ENCODE assay signal across 9 cellular contexts in the genomic region with DNA sequence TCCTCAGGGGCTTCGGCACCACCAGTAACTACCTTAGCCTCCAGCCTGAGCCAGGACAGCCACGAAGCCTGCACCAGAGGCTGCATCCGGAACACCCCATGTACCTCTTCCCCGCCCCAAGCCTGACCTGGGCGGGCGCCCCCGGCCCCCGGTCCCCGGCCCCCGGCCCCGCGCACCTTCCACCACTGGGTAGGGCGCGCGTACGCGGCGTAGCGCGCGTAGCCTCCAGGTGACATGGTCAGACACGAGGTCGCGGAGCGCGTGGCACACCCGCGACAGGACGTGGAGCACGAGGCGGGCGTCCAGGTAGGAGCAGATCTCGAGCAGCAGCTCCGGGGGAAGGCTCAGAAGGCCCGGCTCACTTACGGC. TPM values are rescaled to one million over a fixed set of nuclear protein-coding genes. Genes with fewer than 3 reads are reported as not detected.
DNase-seq lines count a peak whose midpoint lies in the region; ATAC-seq and TF ChIP-seq lines count a peak whose summit lies in the region.
"Had no signal": no experiment of that assay in that cellular context is flagged by ENCODE, and none has a peak within 500 bp of the region (broad histone marks: within the 10 kb centered on the region; RNA-seq: fewer than 3 reads in every experiment).

No MANE protein-coding gene starts in this region.

- H3K4me2 ChIP-seq in DOHH2 (ENCODE audit: low read length) (peak overlapping the region; percentile 94), SU-DHL-6 (ENCODE audit: low read depth, low read length, poor library complexity, severe bottlenecking) (peak overlapping the region; percentile 72)

- POLR2A ChIA-PET in HEK293 (lab: Yijun Ruan, JAX): interaction anchor here (0.7 to 2.7 kb wide), 10 partner anchors 10 to 195 kb away, joined by 3 to 19 read pairs (median 4); a partner anchor contains a TSS

- H3K36me3 ChIP-seq in DOHH2 (ENCODE audit: control insufficient read depth, low read length) (peaks cover 18% of the 10 kb centered on the region), HEK293 (ENCODE audit: control insufficient read depth in 2 of 2, insufficient read depth in 1 of 2, low read length in 2 of 2) (peaks cover 12 to 46% of the 10 kb centered on the region in 2 experiments), SU-DHL-6 (ENCODE audit: low read length) (no peaks in the 10 kb centered on the region), psoas muscle (ENCODE audit: insufficient read depth in 1 of 2, low read depth in 1 of 2) (peaks cover 4 to 31% of the 10 kb centered on the region in 2 donors)

- ATAC-seq in psoas muscle: peak; percentile 9 to 28 (median 18)

- H3K9me2 ChIP-seq in DOHH2 (replicated peaks; ENCODE audit: control insufficient read depth, low read length) (no peaks in the 10 kb centered on the region), SU-DHL-6 (replicated peaks; ENCODE audit: insufficient read depth, low read length) (no peaks in the 10 kb centered on the region)

- CTCF ChIA-PET in HEK293 (lab: Yijun Ruan, JAX): interaction anchor here (0.6 to 1.9 kb wide), 4 partner anchors 61 to 110 kb away, joined by 3 to 4 read pairs (median 4); a partner anchor contains a TSS

- H3K4me1 ChIP-seq in DOHH2 (ENCODE audit: control insufficient read depth, low read length): peaks cover 31% of the 10 kb centered on the region
- no peaks in the 10 kb centered on the region for H3K4me1 ChIP-seq in HEK293 (ENCODE audit: control insufficient read depth, insufficient read depth, low read length)
- H3K4me1 ChIP-seq in psoas muscle: peaks cover 10% of the 10 kb centered on the region

- no peaks in the 10 kb centered on the region for H3K27me3 ChIP-seq in DOHH2 (ENCODE audit: control insufficient read depth, low read length)
- no peaks in the 10 kb centered on the region for H3K27me3 ChIP-seq in SU-DHL-6 (ENCODE audit: low read length)
- no peaks in the 10 kb centered on the region for H3K27me3 ChIP-seq in psoas muscle (ENCODE audit: insufficient read depth in 3 of 3, low read length in 2 of 3)

- H2AFZ ChIP-seq in SU-DHL-6 (ENCODE audit: low read depth, low read length, severe bottlenecking): peak overlapping the region; percentile 55

- no peak overlapping the region for H3K27ac ChIP-seq in DOHH2 (ENCODE audit: low read depth, low read length)
- no peak overlapping the region; the same call in 1 of the 2 replicates for H3K27ac ChIP-seq in HEK293 (ENCODE audit: extremely low read depth, low read depth, low read length)
- H3K27ac ChIP-seq in SU-DHL-6 (ENCODE audit: low read depth, low read length): no peak overlapping the region
- H3K27ac ChIP-seq in psoas muscle: peak overlapping the region; percentile 88

- H3K9me3 ChIP-seq in DOHH2 (ENCODE audit: control insufficient read depth, insufficient read depth, low read length) (no peaks in the 10 kb centered on the region), HEK293 (ENCODE audit: control insufficient read depth, insufficient read depth, low read depth, low read length) (no peaks in the 10 kb centered on the region), SU-DHL-6 (ENCODE audit: insufficient read depth, low read length) (no peaks in the 10 kb centered on the region), psoas muscle (no peaks in the 10 kb centered on the region)

- DNase-seq in fibroblast of villous mesenchyme (ENCODE audit: low read depth) (no peak), psoas muscle (no peak), NCI-H2227 treated with DMSO at 0.1 percent for 48 hours (lab: John Stamatoyannopoulos, UW) (no peak), NCI-H82 (lab: John Stamatoyannopoulos, UW) (no peak), NCI-H187 (lab: John Stamatoyannopoulos, UW) (no peak)

- H3K4me3 ChIP-seq in DOHH2 (ENCODE audit: low read length) (peak overlapping the region; percentile 86), HEK293 (ENCODE audit: low read depth, low read length) (peak overlapping the region; percentile 84), SU-DHL-6 (ENCODE audit: insufficient read depth, low read length, poor library complexity, severe bottlenecking) (peak overlapping the region; percentile 57), fibroblast of villous mesenchyme (ENCODE audit: low read depth, low read length) (peak overlapping the region; percentile 82), psoas muscle (peak overlapping the region; percentile 93)

- WGBS in psoas muscle, 3 donors: 2 to 3% (median 3%) methylated on average over 26 to 36 of the region's 36 CpGs

- TF ChIP-seq CTCF in DOHH2 (IDR thresholded peaks at IDR 0.05; ENCODE audit: low read depth, low read length, poor library complexity, severe bottlenecking) (no peak), HEK293 (tag by site-specific recombination; IDR thresholded peaks at IDR 0.05) (no peak), SU-DHL-6 (IDR thresholded peaks at IDR 0.05; ENCODE audit: insufficient read depth, low read length, poor library complexity, severe bottlenecking) (no peak), fibroblast of villous mesenchyme (IDR thresholded peaks at IDR 0.05; ENCODE audit: insufficient read depth, low read depth, low read length) (no peak), psoas muscle (IDR thresholded peaks at IDR 0.05) (no peak)

- H4K20me1 ChIP-seq in DOHH2 (ENCODE audit: control insufficient read depth, insufficient read depth, low read depth, low read length) (no peaks in the 10 kb centered on the region), SU-DHL-6 (ENCODE audit: low read depth, low read length) (no peaks in the 10 kb centered on the region)

- H3K79me2 ChIP-seq in DOHH2 (ENCODE audit: control insufficient read depth, low read length) (peaks cover 4% of the 10 kb centered on the region), SU-DHL-6 (ENCODE audit: insufficient read depth, low read length) (no peaks in the 10 kb centered on the region)

- peak overlapping the region; percentile 57 for H3K9ac ChIP-seq in SU-DHL-6 (ENCODE audit: low read length)

- intact Hi-C loops in psoas muscle (cut with DNase I): no loop called here

- H3F3A ChIP-seq in DOHH2 (ENCODE audit: control insufficient read depth, insufficient read depth) (peaks cover 24% of the 10 kb centered on the region), SU-DHL-6 (ENCODE audit: insufficient read depth) (peaks cover 24% of the 10 kb centered on the region)

TF ChIP-seq in HEK293, 187 proteins besides CTCF, POLR2A, EP300 and RAD21:
- TF ChIP-seq HOXA7 (CRISPR knock-in tag; IDR thresholded peaks at IDR 0.05; ENCODE audit: borderline replicate concordance) (no peak), ZNF404 (tag by site-specific recombination; IDR thresholded peaks at IDR 0.05) (no peak)
TF ChIP-seq in HEK293: peak in this region for 0.

RNA-seq across cellular contexts. Expression of a gene that starts 0.5 kb away (rescaled TPM):
- total RNA-seq in fibroblast of villous mesenchyme (7.3 and 15.1 TPM in 2 replicates), psoas muscle (1 to 10 TPM; 1.2 to 2.2 (median 1.6) TPM)
- 1 to 10 TPM; 4.1 to 9.2 (median 4.4) TPM for polyA plus RNA-seq in psoas muscle

RNA-seq across cellular contexts. Expression of a gene that starts 8.2 kb away (rescaled TPM):
- total RNA-seq in fibroblast of villous mesenchyme: not detected in 2 replicates
- total RNA-seq in psoas muscle: not detected
- polyA plus RNA-seq in psoas muscle: not detected
- total RNA-seq: SK-MEL-5 had no signal

RNA-seq across cellular contexts. Expression of a gene that starts 14.3 kb away (rescaled TPM):
- 45.7 and 50.1 TPM in 2 replicates for total RNA-seq in fibroblast of villous mesenchyme
- total RNA-seq in psoas muscle: 10 to 100 TPM; 75.6 to 86.7 (median 82.9) TPM
- 10 to 100 TPM; 70.0 to 84.2 (median 83.8) TPM for polyA plus RNA-seq in psoas muscle

RNA-seq across cellular contexts. Expression of a gene that starts 27.8 kb away (rescaled TPM):
- total RNA-seq in fibroblast of villous mesenchyme (36.7 and 53.1 TPM in 2 replicates), psoas muscle (10 to 100 TPM; 29.0 to 48.1 (median 37.3) TPM)
- 10 to 100 TPM; 17.4 to 31.2 (median 28.6) TPM for polyA plus RNA-seq in psoas muscle

RNA-seq across cellular contexts. Expression of a gene that starts 29.4 kb away (rescaled TPM):
- total RNA-seq in fibroblast of villous mesenchyme (6.8 and 7.3 TPM in 2 replicates), psoas muscle (1 to 10 TPM; 1.8 to 5.8 (median 3.7) TPM)
- 1 to 10 TPM; 3.8 to 9.1 (median 5.8) TPM for polyA plus RNA-seq in psoas muscle
